ENCODE assay signal across 2 cellular contexts in genomic region chr20:33104336-33104735, GRCh38.
A peak's percentile ranks its signal among the peaks of the same experiment; 100 is the strongest.
TF ChIP-seq lines count a peak whose summit lies in the region.

No MANE protein-coding gene starts in this region.

TF ChIP-seq in HepG2, 621 proteins besides CTCF, POLR2A, EP300 and RAD21:
- TF ChIP-seq TEF (CRISPR knock-in tag; IDR thresholded peaks at IDR 0.05): no peak
- peak; percentile 32; the same call in 1 of the 2 replicates for TF ChIP-seq ZNF629 (CRISPR knock-in tag; conservative IDR thresholded peaks at IDR 0.05)
- TF ChIP-seq ZNF768 (CRISPR knock-in tag; IDR thresholded peaks at IDR 0.05): 0 out of 2 replicates have a peak, but pooled peaks have one; percentile 10

TF ChIP-seq in H1, 55 proteins besides CTCF, POLR2A, EP300 and RAD21:
- TF ChIP-seq ATF2 (IDR thresholded peaks at IDR 0.05; ENCODE audit: low read length) (no peak), KDM1A (IDR thresholded peaks at IDR 0.05; ENCODE audit: borderline replicate concordance, low read length) (no peak), FOSL1 (IDR thresholded peaks at IDR 0.05; ENCODE audit: insufficient read depth, low read depth, low read length) (no peak), CBX5 (IDR thresholded peaks at IDR 0.05; ENCODE audit: low read depth, low read length) (no peak), TEAD4 (IDR thresholded peaks at IDR 0.05; ENCODE audit: low read depth, low read length) (no peak), RFX5 (IDR thresholded peaks at IDR 0.05; ENCODE audit: borderline replicate concordance, low read depth, low read length) (no peak), CEBPB (IDR thresholded peaks at IDR 0.05; ENCODE audit: low read depth, low read length) (no peak), SUZ12 (IDR thresholded peaks at IDR 0.05; ENCODE audit: low read length) (no peak), ASH2L (IDR thresholded peaks at IDR 0.05; ENCODE audit: low read length) (no peak), PHF8 (conservative IDR thresholded peaks at IDR 0.05; ENCODE audit: low read depth, low read length) (no peak), SP1 (IDR thresholded peaks at IDR 0.05; ENCODE audit: low read depth, low read length) (no peak), CHD7 (IDR thresholded peaks at IDR 0.05; ENCODE audit: insufficient replicate concordance, low read length) (no peak), SAP30 (IDR thresholded peaks at IDR 0.05; ENCODE audit: insufficient read depth, insufficient replicate concordance, low read length) (no peak)
